In the genomic region with DNA sequence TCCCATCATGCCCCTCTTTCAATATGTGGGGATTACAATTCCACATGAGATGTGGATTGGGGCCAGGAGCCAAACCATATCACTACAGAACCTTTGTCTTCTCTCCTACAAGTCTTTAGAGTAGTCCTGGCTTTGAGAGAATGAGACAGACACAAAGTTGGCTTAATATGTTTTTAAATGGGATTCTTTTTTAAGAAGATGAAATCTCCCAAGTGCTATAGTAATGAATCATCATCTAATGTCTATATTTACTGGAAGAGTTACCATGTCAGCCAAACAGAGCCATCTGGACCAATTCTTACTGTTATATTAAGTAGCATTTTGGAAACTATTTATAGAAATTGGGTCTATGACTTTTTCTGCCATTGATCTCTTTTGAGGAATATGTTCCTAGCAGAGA, we compare ENCODE assay signal across 17 cellular contexts. TPM values are rescaled to one million over a fixed set of nuclear protein-coding genes. Genes with fewer than 3 reads are reported as not detected.
DNase-seq lines count a peak whose midpoint lies in the region; ATAC-seq and TF ChIP-seq lines count a peak whose summit lies in the region.
"Had no signal": no experiment of that assay in that cellular context is flagged by ENCODE, and none has a peak within 500 bp of the region (broad histone marks: within the 10 kb centered on the region; RNA-seq: fewer than 3 reads in every experiment).

No MANE protein-coding gene starts in this region.

- DNase-seq in AG09309 (ENCODE audit: low read depth) (peak; percentile 67), M059J (ENCODE audit: low read depth) (peak; percentile 86), cardiac fibroblast (ENCODE audit: low read depth in 2 of 2) (peak; percentile 88 to 94), mesendoderm (peak; percentile 2), NCI-H2081 (lab: John Stamatoyannopoulos, UW) (no peak)
- DNase-seq in stimulated activated CD4-positive, alpha-beta T cell treated with anti-CD3 and anti-CD28 coated beads, Interleukin-2, amount 100 ng/mL, for 24 hours: no peak
- no peak for DNase-seq in stimulated activated CD8-positive, alpha-beta memory T cell treated with anti-CD3 and anti-CD28 coated beads, Interleukin-4, amount 100 ng/mL, for 48 hours
- DNase-seq: activated CD4-positive, alpha-beta T cell treated with anti-CD3 and anti-CD28 coated beads, Interleukin-2, amount 10 ng/mL, durations not matched to agents 7 days and 5 days; H7; stimulated activated CD4-positive, alpha-beta T cell treated with anti-CD3 and anti-CD28 coated beads, Interleukin-1b, Interleukin-23, amount 100 ng/mL, for 48 hours; T-helper 2 cell; uterus had no signal

- no peak overlapping the region for H3K9ac ChIP-seq in mesendoderm (ENCODE audit: low read length)
- H3K9ac ChIP-seq: BLaER1 treated with 17β-estradiol and CSF1 and Interleukin-3, amounts not matched to agents 10 nM and 100 nM; parathyroid adenoma had no signal

- H2BK120ac ChIP-seq in mesendoderm (ENCODE audit: low read depth, low read length): no peak overlapping the region

- no peak overlapping the region for H2AK5ac ChIP-seq in mesendoderm (ENCODE audit: low read length)

- H2BK5ac ChIP-seq in mesendoderm (ENCODE audit: low read length): no peak overlapping the region

- no peaks in the 10 kb centered on the region for H3K36me3 ChIP-seq in mesendoderm (ENCODE audit: control insufficient read depth, insufficient read depth, low read length)
- H3K36me3 ChIP-seq: ascending aorta; BLaER1 treated with 17β-estradiol and CSF1 and Interleukin-3, amounts not matched to agents 10 nM and 100 nM; uterus had no signal

- H3K27me3 ChIP-seq in mesendoderm (ENCODE audit: insufficient read depth, low read length, poor library complexity): no peaks in the 10 kb centered on the region
- H3K27me3 ChIP-seq: ascending aorta; BLaER1 treated with 17β-estradiol and CSF1 and Interleukin-3, amounts not matched to agents 10 nM and 100 nM; uterus had no signal

- H3K4ac ChIP-seq in mesendoderm (ENCODE audit: low read depth, low read length): no peak overlapping the region

- H4K8ac ChIP-seq in mesendoderm (ENCODE audit: low read depth, low read length): no peak overlapping the region

- no peak overlapping the region for H3K56ac ChIP-seq in mesendoderm (ENCODE audit: low read length)

- H3K4me3 ChIP-seq in AG09309 (ENCODE audit: control insufficient read depth, low read depth, low read length): no peak overlapping the region
- no peak overlapping the region for H3K4me3 ChIP-seq in cardiac fibroblast (replicated peaks in 1 of 2; ENCODE audit: low read depth in 2 of 2, low read length in 2 of 2)
- H3K4me3 ChIP-seq in mesendoderm (ENCODE audit: low read length): no peak overlapping the region
- H3K4me3 ChIP-seq: ascending aorta; BLaER1 treated with 17β-estradiol and CSF1 and Interleukin-3, amounts not matched to agents 10 nM and 100 nM; uterus had no signal

- ATAC-seq in HG02840 (IDR thresholded peaks at IDR 0.05; ENCODE audit: low FRiP score, unreplicated experiment): no peak

- H2BK15ac ChIP-seq in mesendoderm (replicated peaks; ENCODE audit: low read depth): no peak overlapping the region

- H3K23ac ChIP-seq in mesendoderm (ENCODE audit: low read length): no peak overlapping the region

- no peaks in the 10 kb centered on the region for H3K4me1 ChIP-seq in mesendoderm (ENCODE audit: control insufficient read depth, low read depth, low read length)
- H3K4me1 ChIP-seq: ascending aorta, parathyroid adenoma, uterus had no signal

- no peak overlapping the region for H3K18ac ChIP-seq in mesendoderm (ENCODE audit: low read length)

- H3K79me2 ChIP-seq in mesendoderm (ENCODE audit: control insufficient read depth, insufficient read depth, low read length): no peaks in the 10 kb centered on the region
- H3K79me2 ChIP-seq: parathyroid adenoma had no signal

- H3K79me1 ChIP-seq in mesendoderm (ENCODE audit: low read length): no peaks in the 10 kb centered on the region

- H3K4me2 ChIP-seq in mesendoderm (ENCODE audit: low read length): no peak overlapping the region

- TF ChIP-seq CTCF in AG09309 (IDR thresholded peaks at IDR 0.05; ENCODE audit: control insufficient read depth, insufficient read depth, low read depth, low read length, missing control alignments) (no peak), cardiac fibroblast (IDR thresholded peaks at IDR 0.05; ENCODE audit: low read depth, low read length) (no peak)

- H4K5ac ChIP-seq in mesendoderm (ENCODE audit: low read length): no peak overlapping the region

- no peak overlapping the region for H3K27ac ChIP-seq in mesendoderm (ENCODE audit: low read depth, low read length)
- H3K27ac ChIP-seq: ascending aorta, parathyroid adenoma, uterus had no signal

RNA-seq across cellular contexts. Expression of gene CARD18, which starts 38.1 kb away (rescaled TPM):
- total RNA-seq in M059J (2014; rRNA removed; shearing (Covaris generic)): not detected in 2 replicates
- not detected for polyA plus RNA-seq in mesendoderm (2013, experiment 1 of 2)
- not detected for polyA plus RNA-seq in mesendoderm (2013, experiment 2 of 2)
- total RNA-seq: activated CD4-positive, alpha-beta T cell treated with anti-CD3 and anti-CD28 coated beads, Interleukin-2, amount 10 ng/mL, durations not matched to agents 7 days and 5 days; activated T-helper 1 cell treated with anti-CD3 and anti-CD28 coated beads, Interleukin-12 subunit alpha, Interleukin-12 subunit beta, Interleukin-2, Interleukin-4 antibody, amounts not matched to agents 30 ng/mL and 10 ng/mL and 1 ng/mL, durations not matched to agents 14 hours and 24 hours and 36 hours; ascending aorta; H7; uterus had no signal

Comparison
In these comparisons a context has a peak if more than half of its experiments do, and no peak if none do; other contexts are left out.
1. DNase-seq: peak in AG09309 (single experiment), M059J (single experiment), cardiac fibroblast (2 of 2) and mesendoderm (single experiment); none in stimulated activated CD4-positive, alpha-beta T cell treated with anti-CD3 and anti-CD28 coated beads, Interleukin-2, amount 100 ng/mL, for 24 hours (0 of 2), stimulated activated CD8-positive, alpha-beta memory T cell treated with anti-CD3 and anti-CD28 coated beads, Interleukin-4, amount 100 ng/mL, for 48 hours (single experiment) and NCI-H2081 (0 of 2).